21 cellular contexts compared by ENCODE assay signal in the genomic region with DNA sequence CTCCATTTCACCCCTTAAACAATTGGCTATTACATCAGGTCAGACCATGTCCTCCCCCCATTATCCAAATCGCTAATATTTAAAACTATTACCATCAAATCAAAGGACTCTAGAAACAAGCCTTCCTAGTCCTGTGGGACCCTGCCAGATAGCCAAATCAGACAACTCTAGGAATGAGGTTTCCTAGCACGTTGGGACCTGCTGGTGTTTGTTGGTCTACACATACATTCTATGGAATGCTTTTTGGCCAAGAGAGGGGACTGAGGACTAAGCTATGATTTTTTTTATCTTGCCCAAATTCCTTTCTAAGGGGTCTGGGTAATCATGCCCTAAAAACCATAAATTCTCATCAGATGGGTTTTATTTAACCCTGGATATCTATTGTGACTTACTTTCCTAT. TPM values are rescaled to one million over a fixed set of nuclear protein-coding genes. Genes with fewer than 3 reads are reported as not detected.
"Had no signal": no experiment of that assay in that cellular context is flagged by ENCODE, and none has a peak within 500 bp of the region (broad histone marks: within the 10 kb centered on the region; RNA-seq: fewer than 3 reads in every experiment).

No MANE protein-coding gene starts in this region.

- H3K27ac ChIP-seq: dorsolateral prefrontal cortex, esophagus muscularis mucosa, tibial nerve, uterus had no signal

- H3K27me3 ChIP-seq: dorsolateral prefrontal cortex, esophagus muscularis mucosa, tibial nerve, uterus had no signal

- ATAC-seq: activated naive CD8-positive, alpha-beta T cell treated with anti-CD3 and anti-CD28 coated beads, Interleukin-2, amount 50 U/mL, for 24 hours; left ventricle myocardium superior; natural killer cell treated with Interleukin-12 subunit alpha and Interleukin-12 subunit beta and Interleukin-15 and Interleukin-18, amount 100 ng/mL, for 72 hours; right cardiac atrium had no signal

- H3K27me3 Mint-ChIP-seq: activated CD4-positive, alpha-beta T cell treated with anti-CD3 and anti-CD28 coated beads, Interleukin-2, amount 10 ng/mL, durations not matched to agents 7 days and 5 days; activated naive CD8-positive, alpha-beta T cell treated with anti-CD3 and anti-CD28 coated beads, Interleukin-2, amount 50 U/mL, for 24 hours; natural killer cell treated with Interleukin-12 subunit alpha and Interleukin-12 subunit beta and Interleukin-15 and Interleukin-18, amount 100 ng/mL, for 72 hours had no signal

- H3K36me3 Mint-ChIP-seq: natural killer cell treated with Interleukin-12 subunit alpha and Interleukin-12 subunit beta and Interleukin-15 and Interleukin-18, amount 100 ng/mL, for 72 hours had no signal

- H3K36me3 ChIP-seq: uterus had no signal

- H3K9me3 Mint-ChIP-seq: activated CD4-positive, alpha-beta T cell treated with anti-CD3 and anti-CD28 coated beads, Interleukin-2, amount 10 ng/mL, durations not matched to agents 7 days and 5 days; activated naive CD8-positive, alpha-beta T cell treated with anti-CD3 and anti-CD28 coated beads, Interleukin-2, amount 50 U/mL, for 24 hours; natural killer cell treated with Interleukin-12 subunit alpha and Interleukin-12 subunit beta and Interleukin-15 and Interleukin-18, amount 100 ng/mL, for 72 hours; T-helper 2 cell treated with Interferon-gamma antibody and Interleukin-4, amounts not matched to agents 5 μg/mL and 100 μg/mL, for 36 hours had no signal

- H3K27ac Mint-ChIP-seq: activated CD4-positive, alpha-beta T cell treated with anti-CD3 and anti-CD28 coated beads, Interleukin-2, amount 10 ng/mL, durations not matched to agents 7 days and 5 days; activated naive CD8-positive, alpha-beta T cell treated with anti-CD3 and anti-CD28 coated beads, Interleukin-2, amount 50 U/mL, for 24 hours; T-helper 2 cell treated with Interferon-gamma antibody and Interleukin-4, amounts not matched to agents 5 μg/mL and 100 μg/mL, for 36 hours had no signal

- H3K4me3 ChIP-seq: dorsolateral prefrontal cortex, esophagus muscularis mucosa, skin epidermis, tibial nerve, uterus had no signal

- DNase-seq: activated CD4-positive, alpha-beta T cell treated with anti-CD3 and anti-CD28 coated beads, Interleukin-2, amount 10 ng/mL, durations not matched to agents 7 days and 5 days; activated CD4-positive, CD25-positive, alpha-beta regulatory T cell; activated naive CD8-positive, alpha-beta T cell treated with anti-CD3 and anti-CD28 coated beads, Interleukin-2, amount 50 U/mL, for 24 hours; aorta; dorsolateral prefrontal cortex; kidney glomerular epithelial cell; left ventricle myocardium superior; mesendoderm; occipital lobe; right cardiac atrium; stimulated activated CD4-positive, alpha-beta T cell treated with anti-CD3 and anti-CD28 coated beads, Interleukin-15, amount 100 ng/mL, for 24 hours; stimulated activated CD4-positive, alpha-beta T cell treated with anti-CD3 and anti-CD28 coated beads, Interleukin-4, amount 100 ng/mL, for 1 hour; stimulated activated naive CD4-positive, alpha-beta T cell treated with Interleukin-2 at 50 U/mL for 16 hours; substantia nigra; uterus had no signal

- H3K9me3 ChIP-seq: esophagus muscularis mucosa, tibial nerve, uterus had no signal

- H3K4me1 ChIP-seq: esophagus muscularis mucosa, tibial nerve, uterus had no signal

- H3K4me3 Mint-ChIP-seq: activated CD4-positive, alpha-beta T cell treated with anti-CD3 and anti-CD28 coated beads, Interleukin-2, amount 10 ng/mL, durations not matched to agents 7 days and 5 days; activated naive CD8-positive, alpha-beta T cell treated with anti-CD3 and anti-CD28 coated beads, Interleukin-2, amount 50 U/mL, for 24 hours; natural killer cell treated with Interleukin-12 subunit alpha and Interleukin-12 subunit beta and Interleukin-15 and Interleukin-18, amount 100 ng/mL, for 72 hours; T-helper 2 cell treated with Interferon-gamma antibody and Interleukin-4, amounts not matched to agents 5 μg/mL and 100 μg/mL, for 36 hours had no signal

RNA-seq across cellular contexts. Expression of a gene that starts 24.4 kb away (rescaled TPM):
- total RNA-seq: activated CD4-positive, alpha-beta T cell treated with anti-CD3 and anti-CD28 coated beads, Interleukin-2, amount 10 ng/mL, durations not matched to agents 7 days and 5 days; aorta; dorsolateral prefrontal cortex; esophagus muscularis mucosa; left ventricle myocardium superior; natural killer cell treated with Interleukin-12 subunit alpha and Interleukin-12 subunit beta and Interleukin-15 and Interleukin-18, amount 100 ng/mL, for 72 hours; occipital lobe; posterior vena cava; right cardiac atrium; tibial nerve; uterus had no signal
